Comparison of ENCODE assay signal across 20 cellular contexts in genomic region chr5:124310453-124310852, GRCh38.
DNase-seq lines count a peak whose midpoint lies in the region; ATAC-seq and TF ChIP-seq lines count a peak whose summit lies in the region.
"Had no signal": no experiment of that assay in that cellular context is flagged by ENCODE, and none has a peak within 500 bp of the region (broad histone marks: within the 10 kb centered on the region; RNA-seq: fewer than 3 reads in every experiment).

No MANE protein-coding gene starts in this region.

- H3K4me3 ChIP-seq in mammary epithelial cell (replicated peaks in 1 of 3; ENCODE audit: insufficient read depth in 1 of 3, low read depth in 2 of 3, low read length in 3 of 3), result no peak overlapping the region
- H3K4me3 ChIP-seq in SJCRH30, result no peak overlapping the region
- peak overlapping the region; percentile 3 for H3K4me3 ChIP-seq in iPS-18a (ENCODE audit: low read length)
- H3K4me3 ChIP-seq in upper lobe of right lung, result no peak overlapping the region
- H3K4me3 ChIP-seq: A549, adrenal gland, stomach had no signal

- no peaks in the 10 kb centered on the region for H3K27me3 ChIP-seq in mammary epithelial cell (ENCODE audit: insufficient read depth, low read length)
- no peaks in the 10 kb centered on the region for H3K27me3 ChIP-seq in SJCRH30
- H3K27me3 ChIP-seq in iPS-18a (ENCODE audit: control insufficient read depth, insufficient read depth, low read length), result no peaks in the 10 kb centered on the region
- H3K27me3 ChIP-seq in upper lobe of right lung, result no peaks in the 10 kb centered on the region
- H3K27me3 ChIP-seq: adrenal gland, stomach had no signal

- H3K79me2 ChIP-seq in mammary epithelial cell (ENCODE audit: insufficient read depth, low read length), result no peaks in the 10 kb centered on the region

- peaks cover 6% of the 10 kb centered on the region for H3K4me1 Mint-ChIP-seq in MCF 10A (ENCODE audit: insufficient read depth, unreplicated experiment)
- H3K4me1 Mint-ChIP-seq in activated T-cell treated with anti-CD3 and anti-CD28 coated beads, Interleukin-2, amount 50 U/mL, for 4 hours (ENCODE audit: low read depth), result no peaks in the 10 kb centered on the region
- H3K4me1 Mint-ChIP-seq: natural killer cell had no signal

- no peak overlapping the region for H3K9ac ChIP-seq in mammary epithelial cell (ENCODE audit: insufficient read depth, low read length)
- no peak overlapping the region for H3K9ac ChIP-seq in iPS-18a (ENCODE audit: low read length)

- no peaks in the 10 kb centered on the region for H3K36me3 ChIP-seq in mammary epithelial cell (ENCODE audit: insufficient read depth, low read length)
- H3K36me3 ChIP-seq in SJCRH30, result no peaks in the 10 kb centered on the region
- H3K36me3 ChIP-seq in iPS-18a (ENCODE audit: control insufficient read depth, low read depth, low read length), result no peaks in the 10 kb centered on the region
- H3K36me3 ChIP-seq in upper lobe of right lung, result no peaks in the 10 kb centered on the region
- H3K36me3 ChIP-seq: adrenal gland, stomach had no signal

- peaks cover 4% of the 10 kb centered on the region for H3K36me3 Mint-ChIP-seq in MCF 10A (ENCODE audit: insufficient read depth, unreplicated experiment)
- H3K36me3 Mint-ChIP-seq in activated T-cell treated with anti-CD3 and anti-CD28 coated beads, Interleukin-2, amount 50 U/mL, for 4 hours (ENCODE audit: insufficient read depth), result no peaks in the 10 kb centered on the region
- H3K36me3 Mint-ChIP-seq: natural killer cell had no signal

- intact Hi-C loops in MCF 10A (cut with micrococcal nuclease) (loop anchor here (10.0 kb wide), 1 partner anchor 434 kb away; the partner anchor contains the start of gene ZNF608), mammary epithelial cell (cut with micrococcal nuclease) (no loop called here), upper lobe of right lung (cut with DNase I) (no loop called here)

- H3K4me3 Mint-ChIP-seq in MCF 10A (ENCODE audit: unreplicated experiment), result no peak overlapping the region
- no peak overlapping the region for H3K4me3 Mint-ChIP-seq in activated T-cell treated with anti-CD3 and anti-CD28 coated beads, Interleukin-2, amount 50 U/mL, for 4 hours
- H3K4me3 Mint-ChIP-seq: activated CD8-positive, alpha-beta T cell treated with anti-CD3 and anti-CD28 coated beads, Interleukin-2, amount 10 ng/mL, durations not matched to agents 7 days and 5 days; CD4-positive, alpha-beta T cell; natural killer cell had no signal

- H3K27ac ChIP-seq in mammary epithelial cell (ENCODE audit: insufficient read depth, low read depth, low read length) (no peak overlapping the region), SJCRH30 (no peak overlapping the region), iPS-18a (ENCODE audit: low read length) (no peak overlapping the region), upper lobe of right lung (peak overlapping the region; percentile 51)
- H3K27ac ChIP-seq: A549, adrenal gland, stomach, VCaP had no signal

- CTCF ChIA-PET in MCF 10A (lab: Yijun Ruan, JAX) (interaction anchor here (0.7 kb wide), 1 partner anchor 8 kb away, joined by 3 read pairs; no protein-coding TSS in a partner anchor), mammary epithelial cell (lab: Charles Lee; ENCODE audit: low non-redundant PET) (no interaction called here)

- H4K20me1 ChIP-seq in mammary epithelial cell (ENCODE audit: insufficient read depth, low read length), result no peaks in the 10 kb centered on the region

- ATAC-seq in upper lobe of right lung (peak; percentile 49), GM21786 (IDR thresholded peaks at IDR 0.05; ENCODE audit: unreplicated experiment) (no peak)
- ATAC-seq in activated T-cell treated with anti-CD3 and anti-CD28 coated beads, Interleukin-2, amount 50 U/mL, for 4 hours, result no peak
- ATAC-seq: A549; activated CD8-positive, alpha-beta T cell treated with anti-CD3 and anti-CD28 coated beads, Interleukin-2, amount 10 ng/mL, durations not matched to agents 7 days and 5 days; natural killer cell had no signal

- no peaks in the 10 kb centered on the region for H3K4me1 ChIP-seq in mammary epithelial cell (ENCODE audit: insufficient read depth, low read length)
- H3K4me1 ChIP-seq in SJCRH30, result peaks cover 17% of the 10 kb centered on the region
- peaks cover 25% of the 10 kb centered on the region for H3K4me1 ChIP-seq in iPS-18a (ENCODE audit: control insufficient read depth, low read depth, low read length)
- no peaks in the 10 kb centered on the region for H3K4me1 ChIP-seq in upper lobe of right lung
- H3K4me1 ChIP-seq: A549, adrenal gland had no signal

- H3K27me3 Mint-ChIP-seq in MCF 10A (ENCODE audit: insufficient read depth, unreplicated experiment), result no peaks in the 10 kb centered on the region
- H3K27me3 Mint-ChIP-seq in activated T-cell treated with anti-CD3 and anti-CD28 coated beads, Interleukin-2, amount 50 U/mL, for 4 hours (ENCODE audit: low read depth), result no peaks in the 10 kb centered on the region
- H3K27me3 Mint-ChIP-seq: CD4-positive, alpha-beta T cell had no signal

- 64% methylated on average over 3 of the region's 3 CpGs for WGBS in mammary epithelial cell (ENCODE audit: low coverage, missing lambda C conversion rate)

- BruUV-seq in MCF 10A (replicated peaks; lab: Mats Ljungman, UMichigan), result no TSS peak
- BruUV-seq in mammary epithelial cell (replicated peaks; lab: Mats Ljungman, UMichigan), result no TSS peak

- H3K4me2 ChIP-seq in mammary epithelial cell (ENCODE audit: insufficient read depth, low read depth, low read length), result no peak overlapping the region
- H3K4me2 ChIP-seq: A549 had no signal

- H3K27ac Mint-ChIP-seq in MCF 10A (ENCODE audit: low read depth, unreplicated experiment), result no peak overlapping the region
- H3K27ac Mint-ChIP-seq: activated CD8-positive, alpha-beta T cell treated with anti-CD3 and anti-CD28 coated beads, Interleukin-2, amount 10 ng/mL, durations not matched to agents 7 days and 5 days; CD4-positive, alpha-beta T cell; natural killer cell had no signal

- DNase-seq in MCF 10A (ENCODE audit: unreplicated experiment) (peak; percentile 25), mammary epithelial cell (no peak), SJCRH30 (peak; percentile 24 to 70), upper lobe of right lung (no peak), T1000 (lab: John Stamatoyannopoulos, UW) (no peak)
- DNase-seq in activated T-cell treated with anti-CD3 and anti-CD28 coated beads, Interleukin-2, amount 50 U/mL, for 4 hours, result no peak
- DNase-seq: activated CD8-positive, alpha-beta T cell treated with anti-CD3 and anti-CD28 coated beads, Interleukin-2, amount 10 ng/mL, durations not matched to agents 7 days and 5 days; CD4-positive, alpha-beta T cell; central memory CD4-positive, alpha-beta T cell; effector memory CD4-positive, alpha-beta T cell; EL; natural killer cell; NCI-H2081 treated with DMSO at 0.1 percent for 48 hours; NCI-H82; stomach had no signal

- H2AFZ ChIP-seq in mammary epithelial cell (ENCODE audit: low read depth, low read length), result no peak overlapping the region

- no peaks in the 10 kb centered on the region for H3K9me3 Mint-ChIP-seq in MCF 10A (ENCODE audit: unreplicated experiment)
- no peaks in the 10 kb centered on the region for H3K9me3 Mint-ChIP-seq in activated T-cell treated with anti-CD3 and anti-CD28 coated beads, Interleukin-2, amount 50 U/mL, for 4 hours
- H3K9me3 Mint-ChIP-seq: CD4-positive, alpha-beta T cell; natural killer cell had no signal

- in situ Hi-C loops in mammary epithelial cell (cut with MboI; ENCODE audit: low sequenced_read_pairs in 2 of 2), result no loop called here

- dilution Hi-C loops in mammary epithelial cell (cut with HindIII; ENCODE audit: low sequenced_read_pairs), result no loop called here

- H3K9me3 ChIP-seq in mammary epithelial cell (replicated peaks; ENCODE audit: insufficient read depth, low read length) (no peaks in the 10 kb centered on the region), SJCRH30 (replicated peaks) (no peaks in the 10 kb centered on the region), iPS-18a (ENCODE audit: control insufficient read depth, low read depth, low read length) (no peaks in the 10 kb centered on the region), upper lobe of right lung (no peaks in the 10 kb centered on the region)
- H3K9me3 ChIP-seq: A549, adrenal gland, stomach had no signal

- no peak for TF ChIP-seq CTCF in MCF 10A (IDR thresholded peaks at IDR 0.05; ENCODE audit: unreplicated experiment)
- TF ChIP-seq CTCF in mammary epithelial cell (conservative IDR thresholded peaks at IDR 0.05 in 1 of 2, IDR thresholded peaks at IDR 0.05 in 1 of 2; ENCODE audit: extremely low read depth in 1 of 2, insufficient read depth in 1 of 2, low read depth in 1 of 2, low read length in 2 of 2), result no peak
- TF ChIP-seq CTCF in upper lobe of right lung (IDR thresholded peaks at IDR 0.05), result no peak

- POLR2A ChIA-PET in MCF 10A (lab: Yijun Ruan, JAX), result interaction anchor here (0.6 to 1.6 kb wide), 2 partner anchors 24 to 901 kb away, joined by 5 read pairs; no protein-coding TSS in a partner anchor

Comparison
In these comparisons a context has a peak if more than half of its experiments do, and no peak if none do; other contexts are left out.
1. DNase-seq: peak in MCF 10A (single experiment) and SJCRH30 (2 of 2); none in mammary epithelial cell (single experiment), upper lobe of right lung (single experiment), activated T-cell treated with anti-CD3 and anti-CD28 coated beads, Interleukin-2, amount 50 U/mL, for 4 hours (single experiment) and T1000 (single experiment).